In the genomic region with DNA sequence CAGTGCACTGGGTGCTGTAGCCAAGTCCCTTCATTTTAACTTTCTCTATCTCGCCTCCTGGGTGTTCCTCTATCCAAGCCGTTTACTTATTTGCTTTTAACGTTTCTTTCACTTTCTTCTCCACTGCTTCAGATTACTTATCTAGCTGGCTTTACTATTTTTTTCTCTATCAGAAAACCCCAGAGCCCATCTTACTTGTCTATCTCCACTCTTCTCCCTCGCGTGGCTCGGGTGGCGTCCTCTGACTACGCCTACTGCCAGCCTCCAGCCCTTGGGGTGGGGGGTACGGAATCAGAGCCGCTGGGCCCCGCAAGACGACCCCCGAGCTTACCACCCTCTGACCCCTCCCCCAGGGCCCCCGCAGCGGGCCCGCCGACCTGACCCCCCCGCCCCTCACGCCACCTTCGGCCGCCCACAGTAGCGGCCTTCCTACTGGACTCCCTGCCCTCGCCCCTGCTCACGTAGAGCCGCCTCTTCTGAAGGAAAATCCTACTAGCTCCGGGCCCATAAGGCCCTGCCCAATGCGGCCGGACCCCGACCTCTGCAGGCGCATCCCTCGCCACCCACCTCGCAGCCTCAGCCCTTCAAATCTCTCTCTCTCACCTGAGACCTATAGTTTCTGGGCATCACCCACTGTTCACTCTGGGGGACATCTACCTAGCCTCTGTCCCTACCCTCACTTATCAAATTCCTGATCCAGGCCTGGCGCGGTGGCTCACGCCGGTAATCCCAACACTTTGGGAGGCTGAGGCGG, we compare ENCODE assay signal across 8 cellular contexts. TPM values are rescaled to one million over a fixed set of nuclear protein-coding genes. Genes with fewer than 3 reads are reported as not detected.
DNase-seq lines count a peak whose midpoint lies in the region; ATAC-seq and TF ChIP-seq lines count a peak whose summit lies in the region.

No MANE protein-coding gene starts in this region.

- H3K27ac ChIP-seq in SU-DHL-6 (ENCODE audit: low read depth, low read length) (no peak overlapping the region), sigmoid colon (peak overlapping the region; percentile 93 to 99 (median 96))

- peak; percentile 29 for DNase-seq in germinal center (ENCODE audit: low spot score)
- DNase-seq in sigmoid colon, result no peak
- no peak for DNase-seq in NCI-H345 (lab: John Stamatoyannopoulos, UW)
- DNase-seq in hypothalamus (lab: John Stamatoyannopoulos, UW), result no peak

- H3K9me2 ChIP-seq in SU-DHL-6 (replicated peaks; ENCODE audit: insufficient read depth, low read length), result no peaks in the 10 kb centered on the region

- peak overlapping the region; percentile 91 for H2AFZ ChIP-seq in SU-DHL-6 (ENCODE audit: low read depth, low read length, severe bottlenecking)

- no peaks in the 10 kb centered on the region for H4K20me1 ChIP-seq in SU-DHL-6 (ENCODE audit: low read depth, low read length)

- H3K9ac ChIP-seq in SU-DHL-6 (ENCODE audit: low read length), result peak overlapping the region; percentile 69

- no peaks in the 10 kb centered on the region for H3F3A ChIP-seq in SU-DHL-6 (ENCODE audit: insufficient read depth)

- no peaks in the 10 kb centered on the region for H3K9me3 ChIP-seq in SU-DHL-6 (ENCODE audit: insufficient read depth, low read length)
- H3K9me3 ChIP-seq in sigmoid colon, result no peaks in the 10 kb centered on the region

- no peak for TF ChIP-seq CTCF in SU-DHL-6 (IDR thresholded peaks at IDR 0.05; ENCODE audit: insufficient read depth, low read length, poor library complexity, severe bottlenecking)
- TF ChIP-seq CTCF in sigmoid colon (IDR thresholded peaks at IDR 0.05), result no peak

- ATAC-seq in GM18907 (IDR thresholded peaks at IDR 0.05; ENCODE audit: unreplicated experiment) (peak; percentile 6), HG02884 (IDR thresholded peaks at IDR 0.05; ENCODE audit: unreplicated experiment) (no peak), HG02623 (IDR thresholded peaks at IDR 0.05; ENCODE audit: unreplicated experiment) (no peak)

- H3K4me2 ChIP-seq in SU-DHL-6 (ENCODE audit: low read depth, low read length, poor library complexity, severe bottlenecking), result peak overlapping the region; percentile 76

- no peaks in the 10 kb centered on the region for H3K27me3 ChIP-seq in SU-DHL-6 (ENCODE audit: low read length)
- no peaks in the 10 kb centered on the region for H3K27me3 ChIP-seq in sigmoid colon

- intact Hi-C loops in sigmoid colon (cut with DNase I), result no loop called here

- H3K36me3 ChIP-seq in SU-DHL-6 (ENCODE audit: low read length) (no peaks in the 10 kb centered on the region), sigmoid colon (no peaks in the 10 kb centered on the region)

- H3K4me1 ChIP-seq in sigmoid colon, result peaks cover 0 to 35% (median 31%) of the 10 kb centered on the region in 4 donors

- H3K79me2 ChIP-seq in SU-DHL-6 (ENCODE audit: insufficient read depth, low read length), result no peaks in the 10 kb centered on the region

- TF ChIP-seq EP300 in sigmoid colon (IDR thresholded peaks at IDR 0.05), result no peak

- WGBS in sigmoid colon, 2 donors, result 32 to 53% methylated on average over 37 of the region's 37 CpGs

- H3K4me3 ChIP-seq in SU-DHL-6 (ENCODE audit: insufficient read depth, low read length, poor library complexity, severe bottlenecking) (no peak overlapping the region), sigmoid colon (peak overlapping the region; percentile 71 to 97 (median 84))

- no peak for TF ChIP-seq POLR2A in sigmoid colon (IDR thresholded peaks at IDR 0.05)

RNA-seq across cellular contexts. Expression of gene SLC12A4, which starts 1.0 kb away (rescaled TPM):
- total RNA-seq in sigmoid colon, result 10 to 100 TPM; 27.6 to 77.0 (median 45.6) TPM
- 10 to 100 TPM in 1 of 3 donors, 1 to 10 TPM in 2; 3.0 to 13.3 (median 3.2) TPM for polyA plus RNA-seq in sigmoid colon

RNA-seq across cellular contexts. Expression of gene DPEP3, which starts 10.8 kb away (rescaled TPM):
- under 1 TPM in 1 of 4 donors, not detected in 3; 0.27 TPM for total RNA-seq in sigmoid colon
- under 1 TPM in 2 of 3 donors, not detected in 1; 0.09 to 0.46 TPM for polyA plus RNA-seq in sigmoid colon

RNA-seq across cellular contexts. Expression of gene LCAT, which starts 25.5 kb away (rescaled TPM):
- 10 to 100 TPM; 10.4 to 31.0 (median 15.2) TPM for total RNA-seq in sigmoid colon
- polyA plus RNA-seq in sigmoid colon, result 1 to 10 TPM in 2 of 3 donors, under 1 TPM in 1; 0.60 to 5.5 (median 1.6) TPM

RNA-seq across cellular contexts. Expression of gene DPEP2, which starts 29.8 kb away (rescaled TPM):
- total RNA-seq in sigmoid colon, result 1 to 10 TPM; 2.1 to 3.9 (median 3.1) TPM
- polyA plus RNA-seq in sigmoid colon, result 10 to 100 TPM in 1 of 3 donors, 1 to 10 TPM in 1, under 1 TPM in 1; 0.69 to 11.9 (median 1.2) TPM

RNA-seq across cellular contexts. Expression of gene PSMB10, which starts 32.8 kb away (rescaled TPM):
- total RNA-seq in sigmoid colon, result 10 to 100 TPM; 37.1 to 61.0 (median 42.5) TPM
- polyA plus RNA-seq in sigmoid colon, result 100 to 1,000 TPM; 170 to 200 (median 183) TPM
